Comparison of ENCODE assay signal across 21 cellular contexts in the genomic region with DNA sequence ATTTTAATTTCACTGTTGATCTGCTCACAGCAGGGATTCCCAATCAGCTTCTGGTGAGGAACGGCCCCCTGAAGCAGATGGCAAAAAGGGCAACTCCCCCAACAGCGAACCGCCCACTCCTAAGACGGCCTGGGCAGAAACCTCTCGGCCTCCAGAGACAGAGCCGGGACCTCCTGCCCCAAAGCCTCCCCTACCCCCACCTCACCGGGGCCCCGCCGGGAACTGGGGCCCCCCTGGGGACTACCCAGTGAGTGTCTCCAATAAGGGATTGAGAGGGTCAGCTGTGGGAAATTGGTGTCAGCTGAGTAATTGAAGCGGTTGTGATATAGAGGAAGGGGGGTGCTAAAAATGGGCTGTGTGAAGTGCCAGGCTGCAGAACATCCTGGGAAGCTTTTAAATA. TPM values are rescaled to one million over a fixed set of nuclear protein-coding genes. Genes with fewer than 3 reads are reported as not detected.
"Had no signal": no experiment of that assay in that cellular context is flagged by ENCODE, and none has a peak within 500 bp of the region (broad histone marks: within the 10 kb centered on the region; RNA-seq: fewer than 3 reads in every experiment).

No MANE protein-coding gene starts in this region.

- H3K27me3 Mint-ChIP-seq: activated naive CD4-positive, alpha-beta T cell treated with anti-CD3 and anti-CD28 coated beads, Interleukin-2, amount 10 ng/mL, durations not matched to agents 7 days and 5 days; naive thymus-derived CD4-positive, alpha-beta T cell had no signal

- H3K27me3 ChIP-seq: adrenal gland, hepatocyte, pancreas, right lobe of liver, upper lobe of right lung had no signal

- H2AFZ ChIP-seq: hepatocyte had no signal

- H3K9me3 Mint-ChIP-seq: activated naive CD4-positive, alpha-beta T cell treated with anti-CD3 and anti-CD28 coated beads, Interleukin-2, amount 10 ng/mL, durations not matched to agents 7 days and 5 days; naive thymus-derived CD4-positive, alpha-beta T cell had no signal

- H3K4me3 ChIP-seq: adrenal gland, hepatocyte, mucosa of descending colon, pancreas, right lobe of liver, upper lobe of right lung had no signal

- ATAC-seq: activated CD4-positive, CD25-positive, alpha-beta regulatory T cell treated with anti-CD3 and anti-CD28 coated beads, Interleukin-2, amount 50 U/mL, for 24 hours; mucosa of descending colon; naive thymus-derived CD4-positive, alpha-beta T cell; pancreas; right lobe of liver; upper lobe of right lung had no signal

- H3K27ac Mint-ChIP-seq: activated naive CD4-positive, alpha-beta T cell treated with anti-CD3 and anti-CD28 coated beads, Interleukin-2, amount 10 ng/mL, durations not matched to agents 7 days and 5 days had no signal

- DNase-seq: activated CD4-positive, alpha-beta T cell treated with anti-CD3 and anti-CD28 coated beads, Interleukin-2, amount 50 U/mL, for 1 hour; activated naive CD4-positive, alpha-beta T cell treated with anti-CD3 and anti-CD28 coated beads, Interleukin-2, amount 10 ng/mL, durations not matched to agents 7 days and 5 days; adrenal gland; dermis blood vessel endothelial cell; effector memory CD4-positive, alpha-beta T cell; foreskin fibroblast; mesenchymal stem cell; mucosa of descending colon; naive thymus-derived CD4-positive, alpha-beta T cell; pancreas; right lobe of liver; small intestine; stimulated activated CD4-positive, alpha-beta T cell treated with anti-CD3 and anti-CD28 coated beads, Interleukin-15, amount 100 ng/mL, for 24 hours; stimulated activated CD4-positive, alpha-beta T cell treated with anti-CD3 and anti-CD28 coated beads, Interleukin-2, amount 100 ng/mL, for 48 hours; SW 1271; T1000; upper lobe of right lung had no signal

- H3K9me3 ChIP-seq: adrenal gland, mucosa of descending colon, pancreas, right lobe of liver, upper lobe of right lung had no signal

- H3K4me3 Mint-ChIP-seq: activated naive CD4-positive, alpha-beta T cell treated with anti-CD3 and anti-CD28 coated beads, Interleukin-2, amount 10 ng/mL, durations not matched to agents 7 days and 5 days had no signal

- H3K27ac ChIP-seq: adrenal gland, hepatocyte, pancreas, right lobe of liver, upper lobe of right lung had no signal

- FAIRE-seq: pancreas, small intestine had no signal

- H3K4me2 ChIP-seq: hepatocyte had no signal

RNA-seq across cellular contexts. Expression of a gene that starts 11.9 kb away (rescaled TPM):
- total RNA-seq: chondrocyte, dermis blood vessel endothelial cell, glomerular endothelial cell had no signal

RNA-seq across cellular contexts. Expression of a gene that starts 28.7 kb away (rescaled TPM):
- total RNA-seq: glomerular endothelial cell had no signal
